28 cellular contexts compared by ENCODE assay signal in the genomic region with DNA sequence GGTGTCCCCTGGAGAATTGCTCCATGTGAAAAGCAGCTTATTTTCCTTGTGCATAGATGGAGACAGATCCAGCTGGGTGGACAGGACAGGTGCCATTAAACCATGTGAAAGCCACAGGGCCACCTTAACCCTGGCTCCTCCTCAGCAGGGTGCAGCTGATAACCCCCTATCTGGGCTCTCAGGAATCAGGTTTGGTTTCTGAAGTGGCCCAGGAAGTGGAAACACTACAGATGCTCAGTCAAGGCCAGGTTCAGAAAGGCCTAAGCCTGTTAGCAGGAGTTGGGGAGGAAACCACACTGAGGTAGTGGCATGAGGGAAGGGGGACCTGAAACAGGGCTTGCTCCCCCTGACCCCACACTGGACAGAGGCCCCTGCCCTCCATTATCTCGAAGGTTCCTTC.
"Had no signal": no experiment of that assay in that cellular context is flagged by ENCODE, and none has a peak within 500 bp of the region (broad histone marks: within the 10 kb centered on the region; RNA-seq: fewer than 3 reads in every experiment).

No MANE protein-coding gene starts in this region.

- H3K79me2 ChIP-seq: hepatocyte had no signal

- H3K9me3 Mint-ChIP-seq: activated naive CD4-positive, alpha-beta T cell treated with anti-CD3 and anti-CD28 coated beads, Interleukin-2, amount 50 U/mL, for 24 hours; activated T-cell treated with anti-CD3 and anti-CD28 coated beads, Interleukin-2, amount 50 U/mL, for 72 hours; immature natural killer cell had no signal

- DNase-seq: activated CD4-positive, alpha-beta T cell treated with anti-CD3 and anti-CD28 coated beads, Interleukin-2, amount 10 ng/mL, durations not matched to agents 7 days and 5 days; activated CD4-positive, CD25-positive, alpha-beta regulatory T cell treated with anti-CD3 and anti-CD28 coated beads, Interleukin-2, amount 50 U/mL, for 72 hours; activated effector memory CD4-positive, alpha-beta T cell treated with Interleukin-2 at 50 U/mL for 16 hours; activated T-cell treated with anti-CD3 and anti-CD28 coated beads, Interleukin-2, amount 50 U/mL, for 72 hours; adrenal gland; brain microvascular endothelial cell; central memory CD4-positive, alpha-beta T cell; dermis blood vessel endothelial cell; effector CD8-positive, alpha-beta T cell; foreskin melanocyte; glutamatergic neuron; immature natural killer cell; lower lobe of right lung; naive thymus-derived CD4-positive, alpha-beta T cell; posterior cingulate gyrus; small intestine; stimulated activated naive CD4-positive, alpha-beta T cell; testis; trophoblast cell; uterus; WERI-Rb-1 had no signal

- H2AFZ ChIP-seq: hepatocyte had no signal

- H3K27me3 Mint-ChIP-seq: activated CD4-positive, alpha-beta T cell treated with anti-CD3 and anti-CD28 coated beads, Interleukin-2, amount 10 ng/mL, durations not matched to agents 7 days and 5 days; activated naive CD4-positive, alpha-beta T cell treated with anti-CD3 and anti-CD28 coated beads, Interleukin-2, amount 50 U/mL, for 24 hours; naive thymus-derived CD4-positive, alpha-beta T cell had no signal

- H3K36me3 Mint-ChIP-seq: activated naive CD4-positive, alpha-beta T cell treated with anti-CD3 and anti-CD28 coated beads, Interleukin-2, amount 50 U/mL, for 24 hours; immature natural killer cell had no signal

- H3K36me3 ChIP-seq: adrenal gland, ascending aorta, brain microvascular endothelial cell, lower lobe of right lung, uterus, WERI-Rb-1 had no signal

- ATAC-seq: activated T-cell treated with anti-CD3 and anti-CD28 coated beads, Interleukin-2, amount 50 U/mL, for 72 hours; esophagus mucosa; left lobe of liver; lower lobe of right lung; naive thymus-derived CD4-positive, alpha-beta T cell; sciatic nerve had no signal

- H3K4me2 ChIP-seq: hepatocyte had no signal

- H3K27ac Mint-ChIP-seq: activated CD4-positive, alpha-beta T cell treated with anti-CD3 and anti-CD28 coated beads, Interleukin-2, amount 10 ng/mL, durations not matched to agents 7 days and 5 days; activated naive CD4-positive, alpha-beta T cell treated with anti-CD3 and anti-CD28 coated beads, Interleukin-2, amount 50 U/mL, for 24 hours had no signal

- H3K4me1 ChIP-seq: adrenal gland, ascending aorta, lower lobe of right lung, testis, uterus had no signal

- H3K27me3 ChIP-seq: adrenal gland, ascending aorta, brain microvascular endothelial cell, hepatocyte, testis, uterus had no signal

- H3K9me3 ChIP-seq: adrenal gland, ascending aorta, lower lobe of right lung, testis, uterus had no signal

- H3K4me3 ChIP-seq: adrenal gland, ascending aorta, hepatocyte, lower lobe of right lung, testis, uterus had no signal

- H3K4me1 Mint-ChIP-seq: neural crest cell had no signal

- H3K4me3 Mint-ChIP-seq: activated CD4-positive, alpha-beta T cell treated with anti-CD3 and anti-CD28 coated beads, Interleukin-2, amount 10 ng/mL, durations not matched to agents 7 days and 5 days; activated naive CD4-positive, alpha-beta T cell treated with anti-CD3 and anti-CD28 coated beads, Interleukin-2, amount 50 U/mL, for 24 hours; activated T-cell treated with anti-CD3 and anti-CD28 coated beads, Interleukin-2, amount 50 U/mL, for 72 hours; immature natural killer cell; naive thymus-derived CD4-positive, alpha-beta T cell; neural crest cell had no signal

- H3K27ac ChIP-seq: adrenal gland, ascending aorta, brain microvascular endothelial cell, hepatocyte, lower lobe of right lung, testis, uterus, WERI-Rb-1 had no signal
